In the genomic region with DNA sequence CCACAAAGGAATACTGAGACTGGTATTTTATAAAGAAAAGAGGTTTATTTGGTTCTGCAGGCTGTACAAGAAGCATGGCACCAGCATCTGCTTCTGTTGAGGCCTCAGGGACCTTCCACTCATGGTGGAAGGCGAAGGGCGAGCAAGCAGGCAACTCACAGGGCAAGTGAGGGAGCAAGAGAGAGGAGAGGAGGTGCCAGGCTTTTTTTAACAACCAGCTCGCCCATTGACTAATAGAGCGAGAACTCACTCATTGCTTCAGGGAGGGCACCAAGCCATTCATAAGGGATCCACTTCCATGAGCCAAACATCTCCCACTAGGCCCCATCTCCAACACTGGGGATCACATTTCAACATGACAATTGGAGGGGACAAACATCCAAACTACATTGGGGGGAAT, we compare ENCODE assay signal across 9 cellular contexts. TPM values are rescaled to one million over a fixed set of nuclear protein-coding genes. Genes with fewer than 3 reads are reported as not detected.
A peak's percentile ranks its signal among the peaks of the same experiment; 100 is the strongest.
DNase-seq lines count a peak whose midpoint lies in the region; ATAC-seq and TF ChIP-seq lines count a peak whose summit lies in the region.
"Had no signal": no experiment of that assay in that cellular context is flagged by ENCODE, and none has a peak within 500 bp of the region (broad histone marks: within the 10 kb centered on the region; RNA-seq: fewer than 3 reads in every experiment).

No MANE protein-coding gene starts in this region.

- no peak for ATAC-seq in stimulated activated memory B cell treated with anti-CD40 and anti-IgM and Interleukin-4, amounts not matched to agents 10 μg/mL and 1 μg/mL and 100 μg/mL, for 72 hours
- no peak for ATAC-seq in HG02759 (IDR thresholded peaks at IDR 0.05; ENCODE audit: unreplicated experiment)

- peaks cover 49% of the 10 kb centered on the region for H3K36me3 Mint-ChIP-seq in HFFc6 (ENCODE audit: low read depth)
- H3K36me3 Mint-ChIP-seq in activated T-helper 1 cell treated with anti-CD3 and anti-CD28 coated beads, Interleukin-12 subunit alpha, Interleukin-12 subunit beta, Interleukin-2, Interleukin-4 antibody, amounts not matched to agents 30 ng/mL and 10 ng/mL and 1 ng/mL, durations not matched to agents 14 hours and 24 hours and 36 hours (ENCODE audit: low read depth), result peaks cover 38% of the 10 kb centered on the region
- H3K36me3 Mint-ChIP-seq in stimulated activated memory B cell treated with anti-CD40 and anti-IgM and Interleukin-4, amounts not matched to agents 10 μg/mL and 1 μg/mL and 100 μg/mL, for 72 hours, result peaks cover 38% of the 10 kb centered on the region

- H3K9me3 Mint-ChIP-seq in HFFc6, result no peaks in the 10 kb centered on the region
- no peaks in the 10 kb centered on the region for H3K9me3 Mint-ChIP-seq in activated T-helper 1 cell treated with anti-CD3 and anti-CD28 coated beads, Interleukin-12 subunit alpha, Interleukin-12 subunit beta, Interleukin-2, Interleukin-4 antibody, amounts not matched to agents 30 ng/mL and 10 ng/mL and 1 ng/mL, durations not matched to agents 14 hours and 24 hours and 36 hours
- H3K9me3 Mint-ChIP-seq in stimulated activated memory B cell treated with anti-CD40 and anti-IgM and Interleukin-4, amounts not matched to agents 10 μg/mL and 1 μg/mL and 100 μg/mL, for 72 hours, result no peaks in the 10 kb centered on the region

- peaks cover 5% of the 10 kb centered on the region for H3K27me3 Mint-ChIP-seq in HFFc6 (ENCODE audit: insufficient read depth)
- H3K27me3 Mint-ChIP-seq in activated T-helper 1 cell treated with anti-CD3 and anti-CD28 coated beads, Interleukin-12 subunit alpha, Interleukin-12 subunit beta, Interleukin-2, Interleukin-4 antibody, amounts not matched to agents 30 ng/mL and 10 ng/mL and 1 ng/mL, durations not matched to agents 14 hours and 24 hours and 36 hours (ENCODE audit: insufficient read depth), result no peaks in the 10 kb centered on the region
- H3K27me3 Mint-ChIP-seq in stimulated activated memory B cell treated with anti-CD40 and anti-IgM and Interleukin-4, amounts not matched to agents 10 μg/mL and 1 μg/mL and 100 μg/mL, for 72 hours, result no peaks in the 10 kb centered on the region

- intact Hi-C loops in activated T-helper 1 cell treated with anti-CD3 and anti-CD28 coated beads, Interleukin-12 subunit alpha, Interleukin-12 subunit beta, Interleukin-2, Interleukin-4 antibody, amounts not matched to agents 30 ng/mL and 10 ng/mL and 1 ng/mL, durations not matched to agents 14 hours and 24 hours and 36 hours (cut with micrococcal nuclease), result loop anchor here (2.0 to 5.0 kb wide), 5 partner anchors 63 to 1545 kb away; a partner anchor contains a TSS

- H3K4me1 Mint-ChIP-seq in HFFc6 (ENCODE audit: low read depth), result peaks cover 56% of the 10 kb centered on the region
- peaks cover 29% of the 10 kb centered on the region for H3K4me1 Mint-ChIP-seq in activated T-helper 1 cell treated with anti-CD3 and anti-CD28 coated beads, Interleukin-12 subunit alpha, Interleukin-12 subunit beta, Interleukin-2, Interleukin-4 antibody, amounts not matched to agents 30 ng/mL and 10 ng/mL and 1 ng/mL, durations not matched to agents 14 hours and 24 hours and 36 hours (ENCODE audit: low read depth)
- peaks cover 17% of the 10 kb centered on the region for H3K4me1 Mint-ChIP-seq in stimulated activated memory B cell treated with anti-CD40 and anti-IgM and Interleukin-4, amounts not matched to agents 10 μg/mL and 1 μg/mL and 100 μg/mL, for 72 hours

- peak overlapping the region; percentile 71 for H3K4me3 ChIP-seq in iPS-11a (ENCODE audit: low read depth, low read length)

- peak overlapping the region; percentile 100 for H3K27ac Mint-ChIP-seq in HFFc6
- H3K27ac Mint-ChIP-seq in activated T-helper 1 cell treated with anti-CD3 and anti-CD28 coated beads, Interleukin-12 subunit alpha, Interleukin-12 subunit beta, Interleukin-2, Interleukin-4 antibody, amounts not matched to agents 30 ng/mL and 10 ng/mL and 1 ng/mL, durations not matched to agents 14 hours and 24 hours and 36 hours, result peak overlapping the region; percentile 67
- H3K27ac Mint-ChIP-seq in stimulated activated memory B cell treated with anti-CD40 and anti-IgM and Interleukin-4, amounts not matched to agents 10 μg/mL and 1 μg/mL and 100 μg/mL, for 72 hours, result peak overlapping the region; percentile 98

- H3K4me3 Mint-ChIP-seq in HFFc6, result peak overlapping the region; percentile 93
- H3K4me3 Mint-ChIP-seq in activated T-helper 1 cell treated with anti-CD3 and anti-CD28 coated beads, Interleukin-12 subunit alpha, Interleukin-12 subunit beta, Interleukin-2, Interleukin-4 antibody, amounts not matched to agents 30 ng/mL and 10 ng/mL and 1 ng/mL, durations not matched to agents 14 hours and 24 hours and 36 hours, result peak overlapping the region; percentile 84
- peak overlapping the region; percentile 95 for H3K4me3 Mint-ChIP-seq in stimulated activated memory B cell treated with anti-CD40 and anti-IgM and Interleukin-4, amounts not matched to agents 10 μg/mL and 1 μg/mL and 100 μg/mL, for 72 hours

- no peak for TF ChIP-seq CTCF in HFFc6 (IDR thresholded peaks at IDR 0.05)

- DNase-seq in HFFc6 (no peak), DMS 273 treated with DMSO at 0.1 percent for 48 hours (lab: John Stamatoyannopoulos, UW) (no peak), NCI-H1105 (lab: John Stamatoyannopoulos, UW) (no peak)
- no peak for DNase-seq in activated T-helper 1 cell treated with anti-CD3 and anti-CD28 coated beads, Interleukin-12 subunit alpha, Interleukin-12 subunit beta, Interleukin-2, Interleukin-4 antibody, amounts not matched to agents 30 ng/mL and 10 ng/mL and 1 ng/mL, durations not matched to agents 14 hours and 24 hours and 36 hours (ENCODE audit: low spot score)
- DNase-seq: activated effector memory CD4-positive, alpha-beta T cell treated with anti-CD3 and anti-CD28 coated beads, Interleukin-2, amount 50 U/mL, for 16 hours; NCI-H2107 had no signal

RNA-seq across cellular contexts. Expression of a gene that starts 1.2 kb away (rescaled TPM):
- 10 to 100 TPM; 73.1 to 78.9 (median 75.7) TPM for total RNA-seq in HFFc6 (2021; fragmentation: NEBNext Ultra II Directional; extraction: Animal tissue kit (Norgen Biotek cat#: 25700))
- 28.9 and 35.0 TPM in 2 replicates for total RNA-seq in activated T-helper 1 cell treated with anti-CD3 and anti-CD28 coated beads, Interleukin-12 subunit alpha, Interleukin-12 subunit beta, Interleukin-2, Interleukin-4 antibody, amounts not matched to agents 30 ng/mL and 10 ng/mL and 1 ng/mL, durations not matched to agents 14 hours and 24 hours and 36 hours

RNA-seq across cellular contexts. Expression of a gene that starts 33.2 kb away (rescaled TPM):
- total RNA-seq in HFFc6 (2021; fragmentation: NEBNext Ultra II Directional; extraction: Animal tissue kit (Norgen Biotek cat#: 25700)), result not detected
- total RNA-seq in activated T-helper 1 cell treated with anti-CD3 and anti-CD28 coated beads, Interleukin-12 subunit alpha, Interleukin-12 subunit beta, Interleukin-2, Interleukin-4 antibody, amounts not matched to agents 30 ng/mL and 10 ng/mL and 1 ng/mL, durations not matched to agents 14 hours and 24 hours and 36 hours, result not detected in 2 replicates

RNA-seq across cellular contexts. Expression of a gene that starts 52.2 kb away (rescaled TPM):
- 1 to 10 TPM in 5 of 6 experiments, under 1 TPM in 1; 0.83 to 2.0 (median 1.3) TPM for total RNA-seq in HFFc6 (2021; fragmentation: NEBNext Ultra II Directional; extraction: Animal tissue kit (Norgen Biotek cat#: 25700))
- total RNA-seq in activated T-helper 1 cell treated with anti-CD3 and anti-CD28 coated beads, Interleukin-12 subunit alpha, Interleukin-12 subunit beta, Interleukin-2, Interleukin-4 antibody, amounts not matched to agents 30 ng/mL and 10 ng/mL and 1 ng/mL, durations not matched to agents 14 hours and 24 hours and 36 hours, result 0.49 and 1.6 TPM in 2 replicates
